9 cellular contexts compared by ENCODE assay signal in genomic region chr4:169611157-169611556, GRCh38. TPM values are rescaled to one million over a fixed set of nuclear protein-coding genes. Genes with fewer than 3 reads are reported as not detected.
A peak's percentile ranks its signal among the peaks of the same experiment; 100 is the strongest.
DNase-seq lines count a peak whose midpoint lies in the region; ATAC-seq and TF ChIP-seq lines count a peak whose summit lies in the region.
"Had no signal": no experiment of that assay in that cellular context is flagged by ENCODE, and none has a peak within 500 bp of the region (broad histone marks: within the 10 kb centered on the region; RNA-seq: fewer than 3 reads in every experiment).

No MANE protein-coding gene starts in this region.

- ATAC-seq in RWPE2 (ENCODE audit: low read depth), result no peak

- H3K4me1 ChIP-seq in RWPE2 (ENCODE audit: insufficient read depth, poor library complexity, severe bottlenecking), result peaks cover 18% of the 10 kb centered on the region
- H3K4me1 ChIP-seq in skeletal muscle satellite cell (ENCODE audit: control insufficient read depth, insufficient read depth, low read length), result peaks cover 13% of the 10 kb centered on the region

- H3K9me3 ChIP-seq in RWPE2 (ENCODE audit: severe bottlenecking) (no peaks in the 10 kb centered on the region), skeletal muscle satellite cell (replicated peaks; ENCODE audit: low read length) (no peaks in the 10 kb centered on the region)

- H3K4me3 ChIP-seq in RWPE2 (ENCODE audit: severe bottlenecking) (peak overlapping the region; percentile 90), fibroblast of mammary gland (ENCODE audit: control insufficient read depth, low read depth, low read length) (peak overlapping the region; percentile 94), skeletal muscle satellite cell (ENCODE audit: low read length) (peak overlapping the region; percentile 92)

- H3K27ac ChIP-seq in RWPE2 (ENCODE audit: poor library complexity, severe bottlenecking), result no peak overlapping the region

- H3K9ac ChIP-seq in skeletal muscle satellite cell (ENCODE audit: low read depth, low read length), result peak overlapping the region; percentile 88

- peak; percentile 1 for DNase-seq in NCI-H1105 treated with DMSO at 0.1 percent for 48 hours (lab: John Stamatoyannopoulos, UW)
- no peak for DNase-seq in NCI-H1105 (lab: John Stamatoyannopoulos, UW)
- no peak for DNase-seq in RWPE2 (ENCODE audit: low spot score)
- DNase-seq in fibroblast of mammary gland (ENCODE audit: low read depth), result no peak
- no peak for DNase-seq in kidney glomerular epithelial cell (lab: John Stamatoyannopoulos, UW)
- DNase-seq in DMS53 treated with DMSO at 0.1 percent for 48 hours (lab: John Stamatoyannopoulos, UW; ENCODE audit: unreplicated experiment), result no peak
- no peak for DNase-seq in KG1 (lab: John Stamatoyannopoulos, UW)
- DNase-seq: NCI-H2029 treated with DMSO at 0.1 percent for 48 hours had no signal

- no peak for TF ChIP-seq CTCF in RWPE2 (IDR thresholded peaks at IDR 0.05; ENCODE audit: poor library complexity, severe bottlenecking)
- TF ChIP-seq CTCF in fibroblast of mammary gland (conservative IDR thresholded peaks at IDR 0.05; ENCODE audit: control insufficient read depth, insufficient read depth, low read depth, low read length), result no peak

- peak overlapping the region; percentile 86 for H3K4me2 ChIP-seq in skeletal muscle satellite cell (ENCODE audit: low read length)

- H3K27me3 ChIP-seq in RWPE2 (ENCODE audit: insufficient read depth, poor library complexity, severe bottlenecking) (no peaks in the 10 kb centered on the region), skeletal muscle satellite cell (ENCODE audit: control insufficient read depth, insufficient read depth, low read length) (no peaks in the 10 kb centered on the region)

- H3K36me3 ChIP-seq in RWPE2 (ENCODE audit: low read depth) (peaks cover 9% of the 10 kb centered on the region; the same call in 1 of the 2 replicates), skeletal muscle satellite cell (ENCODE audit: insufficient read depth, low read length) (no peaks in the 10 kb centered on the region)

RNA-seq across cellular contexts. Expression of gene NEK1, which starts 1.2 kb away (rescaled TPM):
- total RNA-seq in skeletal muscle satellite cell (2012; rRNA removed), result 5.8 and 6.8 TPM in 2 replicates

RNA-seq across cellular contexts. Expression of gene CLCN3, which starts 9.2 kb away (rescaled TPM):
- total RNA-seq in skeletal muscle satellite cell (2012; rRNA removed), result 27.7 and 38.5 TPM in 2 replicates
